ENCODE assay signal across 8 cellular contexts in the genomic region with DNA sequence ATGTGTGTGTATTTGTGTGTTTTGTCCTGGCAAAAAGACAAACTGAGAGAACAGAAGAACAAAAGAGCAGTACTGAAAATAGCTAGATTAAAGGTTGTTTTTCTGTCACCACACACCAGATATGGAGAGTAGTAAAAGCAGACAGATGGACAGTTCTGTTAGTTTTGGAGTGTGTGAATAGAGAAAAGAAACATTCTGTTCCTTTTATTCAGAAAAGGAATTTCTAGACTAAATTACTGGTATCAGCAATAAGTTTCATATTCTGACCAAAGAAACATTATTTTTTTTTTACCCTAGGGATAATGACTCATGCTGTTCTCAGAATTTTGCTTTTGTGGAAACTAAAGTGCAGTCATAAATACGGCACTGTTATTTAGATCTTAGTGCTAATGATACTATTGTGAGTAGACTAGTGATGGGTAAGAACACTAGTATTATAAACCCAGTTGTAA. TPM values are rescaled to one million over a fixed set of nuclear protein-coding genes. Genes with fewer than 3 reads are reported as not detected.
DNase-seq lines count a peak whose midpoint lies in the region; ATAC-seq and TF ChIP-seq lines count a peak whose summit lies in the region.

No MANE protein-coding gene starts in this region.

- WGBS in smooth muscle cell (ENCODE audit: low lambda C conversion rate) = 8% methylated on average over 1 of the region's 1 CpG

- H3K4me1 ChIP-seq in smooth muscle cell (ENCODE audit: low read depth) = peaks cover 11% of the 10 kb centered on the region

- H3K4me2 ChIP-seq in smooth muscle cell = peak overlapping the region; percentile 16

- ATAC-seq in GM19468 (IDR thresholded peaks at IDR 0.05; ENCODE audit: extremely low read depth, unreplicated experiment) (peak; percentile 34), HG03565 (IDR thresholded peaks at IDR 0.05; ENCODE audit: unreplicated experiment) (peak; percentile 48)

- H3K27ac ChIP-seq in dorsolateral prefrontal cortex = peak overlapping the region in 44 of 59 donors; percentile 8 to 81 (median 50)
- H3K27ac ChIP-seq in smooth muscle cell (ENCODE audit: low read depth) = peak overlapping the region; percentile 55
- no peak overlapping the region for H3K27ac ChIP-seq in substantia nigra (ENCODE audit: low read depth, low read length, poor library complexity, severe bottlenecking)

- no peaks in the 10 kb centered on the region for H3K36me3 ChIP-seq in smooth muscle cell (ENCODE audit: low read depth)

- H3F3A ChIP-seq in smooth muscle cell (ENCODE audit: low read depth) = peaks cover 6% of the 10 kb centered on the region

- DNase-seq in AG08395 (ENCODE audit: low spot score) (peak; percentile 42), dorsolateral prefrontal cortex (no peak), smooth muscle cell (lab: John Stamatoyannopoulos, UW; ENCODE audit: unreplicated experiment) (no peak), substantia nigra (lab: John Stamatoyannopoulos, UW) (no peak), head of caudate nucleus (no peak), SHP77 (lab: John Stamatoyannopoulos, UW) (no peak)

- no peak overlapping the region for H3K9ac ChIP-seq in smooth muscle cell (ENCODE audit: low read depth)

- peaks cover 94% of the 10 kb centered on the region for H4K20me1 ChIP-seq in smooth muscle cell (ENCODE audit: low read depth)

- H3K27me3 ChIP-seq in dorsolateral prefrontal cortex (no peaks in the 10 kb centered on the region), smooth muscle cell (ENCODE audit: low read depth) (no peaks in the 10 kb centered on the region)

- H2AFZ ChIP-seq in smooth muscle cell (ENCODE audit: low read depth) = no peak overlapping the region

- H3K79me2 ChIP-seq in smooth muscle cell (ENCODE audit: low read depth) = peaks cover 71% of the 10 kb centered on the region

- intact Hi-C loops in dorsolateral prefrontal cortex (cut with DNase I) (no loop called here), head of caudate nucleus (cut with DNase I) (no loop called here)

- H3K9me3 ChIP-seq in smooth muscle cell (replicated peaks; ENCODE audit: low read depth) = no peaks in the 10 kb centered on the region

- H3K4me3 ChIP-seq in dorsolateral prefrontal cortex (peak overlapping the region in 4 of 59 donors; percentile 1 to 9 (median 6)), smooth muscle cell (no peak overlapping the region)

- no peak for TF ChIP-seq CTCF in dorsolateral prefrontal cortex (IDR thresholded peaks at IDR 0.05 in 54 of 56, conservative IDR thresholded peaks at IDR 0.05 in 2 of 56; ENCODE audit: low read depth in 1 of 56, partially characterized antibody in 56 of 56)
- TF ChIP-seq CTCF in smooth muscle cell (IDR thresholded peaks at IDR 0.05; ENCODE audit: borderline replicate concordance, insufficient read depth, poor library complexity, severe bottlenecking) = no peak

RNA-seq across cellular contexts. Expression of a gene that starts 32.9 kb away (rescaled TPM):
- 10 to 100 TPM; 25.8 to 58.1 (median 42.6) TPM for total RNA-seq in dorsolateral prefrontal cortex
- 19.6 and 21.3 TPM in 2 replicates for total RNA-seq in smooth muscle cell
- 5.7 and 6.1 TPM in 2 replicates for polyA plus RNA-seq in smooth muscle cell
